In the genomic region with DNA sequence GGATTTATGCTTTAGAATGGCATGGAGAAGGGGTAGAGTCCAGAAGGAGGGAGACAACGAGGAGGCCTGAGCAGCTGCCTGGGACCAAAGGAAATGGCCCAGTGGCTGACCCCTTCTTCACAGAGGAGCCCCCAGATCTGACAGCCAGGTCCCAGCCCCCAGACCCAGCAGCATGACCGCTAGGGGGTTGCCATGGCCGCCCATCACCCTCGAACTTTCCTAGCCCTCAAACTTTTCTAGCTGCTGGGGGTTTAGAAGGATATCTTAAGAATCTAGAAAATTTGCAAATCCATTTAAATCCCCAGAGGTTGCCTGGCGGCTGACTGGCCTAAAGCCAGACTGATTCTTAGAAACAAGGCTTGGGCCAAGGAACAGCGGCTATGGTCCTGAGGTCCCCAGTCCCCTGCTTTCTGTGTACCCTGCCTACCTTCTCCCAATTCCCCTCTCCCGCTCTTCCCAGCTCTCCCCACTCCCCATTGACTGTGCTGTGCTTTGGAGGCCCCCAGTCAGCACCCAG, we compare ENCODE assay signal across 10 cellular contexts. TPM values are rescaled to one million over a fixed set of nuclear protein-coding genes. Genes with fewer than 3 reads are reported as not detected.
A peak's percentile ranks its signal among the peaks of the same experiment; 100 is the strongest.
DNase-seq lines count a peak whose midpoint lies in the region; TF ChIP-seq lines count a peak whose summit lies in the region.
"Had no signal": no experiment of that assay in that cellular context is flagged by ENCODE, and none has a peak within 500 bp of the region (broad histone marks: within the 10 kb centered on the region; RNA-seq: fewer than 3 reads in every experiment).

No MANE protein-coding gene starts in this region.

- CTCF ChIA-PET in activated CD4-positive, alpha-beta memory T cell treated with anti-CD3 and anti-CD28 coated beads, Interleukin-2, amount 10 ng/mL, durations not matched to agents 7 days and 5 days (lab: Charles Lee), result interaction anchor here (1.2 to 2.1 kb wide), 3 partner anchors 8 to 24 kb away, joined by 3 to 9 read pairs (median 5); partner anchors contain the start of gene CDX1
- CTCF ChIA-PET in activated CD4-positive, alpha-beta memory T cell treated with anti-CD3 and anti-CD28 coated beads for 36 hours (lab: Charles Lee), result interaction anchor here (1.2 kb wide), 1 partner anchor 23 kb away, joined by 3 read pairs; no protein-coding TSS in a partner anchor

- H3K27ac Mint-ChIP-seq in activated CD4-positive, alpha-beta memory T cell treated with anti-CD3 and anti-CD28 coated beads, Interleukin-2, amount 10 ng/mL, durations not matched to agents 7 days and 5 days, result no peak overlapping the region
- H3K27ac Mint-ChIP-seq in activated CD4-positive, alpha-beta memory T cell treated with anti-CD3 and anti-CD28 coated beads for 36 hours, result no peak overlapping the region

- peak overlapping the region; percentile 28 for H3K4me2 ChIP-seq in mesendoderm (ENCODE audit: low read length)

- peaks cover 33% of the 10 kb centered on the region for H3K27me3 Mint-ChIP-seq in activated CD4-positive, alpha-beta memory T cell treated with anti-CD3 and anti-CD28 coated beads, Interleukin-2, amount 10 ng/mL, durations not matched to agents 7 days and 5 days
- H3K27me3 Mint-ChIP-seq in activated CD4-positive, alpha-beta memory T cell treated with anti-CD3 and anti-CD28 coated beads for 36 hours, result peaks cover 24% of the 10 kb centered on the region

- H3K4me3 ChIP-seq in astrocyte of the spinal cord (ENCODE audit: low read depth, low read length) (peak overlapping the region; percentile 68), mesendoderm (ENCODE audit: low read length) (no peak overlapping the region), tibial artery (peak overlapping the region; percentile 71 to 73)
- H3K4me3 ChIP-seq in effector memory CD4-positive, alpha-beta T cell (ENCODE audit: insufficient read depth, low read depth, low read length, poor library complexity, severe bottlenecking), result no peak overlapping the region

- peak overlapping the region; percentile 62 for H3K4ac ChIP-seq in mesendoderm (ENCODE audit: low read depth, low read length)

- POLR2A ChIA-PET in activated CD4-positive, alpha-beta memory T cell treated with anti-CD3 and anti-CD28 coated beads, Interleukin-2, amount 10 ng/mL, durations not matched to agents 7 days and 5 days (lab: Charles Lee), result no interaction called here
- POLR2A ChIA-PET in activated CD4-positive, alpha-beta memory T cell treated with anti-CD3 and anti-CD28 coated beads for 36 hours (lab: Charles Lee), result no interaction called here

- H3K56ac ChIP-seq in mesendoderm (ENCODE audit: low read length), result peak overlapping the region; percentile 84

- no peak overlapping the region for H4K8ac ChIP-seq in mesendoderm (ENCODE audit: low read depth, low read length)

- no peaks in the 10 kb centered on the region for H3K9me3 ChIP-seq in tibial artery
- H3K9me3 ChIP-seq in effector memory CD4-positive, alpha-beta T cell (ENCODE audit: control insufficient read depth, low read length), result no peaks in the 10 kb centered on the region
- H3K9me3 ChIP-seq: pancreas had no signal

- no peak overlapping the region for H2BK15ac ChIP-seq in mesendoderm (replicated peaks; ENCODE audit: low read depth)

- H3K27me3 ChIP-seq in mesendoderm (ENCODE audit: insufficient read depth, low read length, poor library complexity) (no peaks in the 10 kb centered on the region), tibial artery (no peaks in the 10 kb centered on the region)
- peaks cover 4% of the 10 kb centered on the region for H3K27me3 ChIP-seq in effector memory CD4-positive, alpha-beta T cell (replicated peaks; ENCODE audit: control insufficient read depth, insufficient read depth, low read length, poor library complexity, severe bottlenecking)
- H3K27me3 ChIP-seq: pancreas had no signal

- H3K9me3 Mint-ChIP-seq in activated CD4-positive, alpha-beta memory T cell treated with anti-CD3 and anti-CD28 coated beads, Interleukin-2, amount 10 ng/mL, durations not matched to agents 7 days and 5 days, result no peaks in the 10 kb centered on the region
- H3K9me3 Mint-ChIP-seq in activated CD4-positive, alpha-beta memory T cell treated with anti-CD3 and anti-CD28 coated beads for 36 hours, result no peaks in the 10 kb centered on the region

- H3K27ac ChIP-seq in mesendoderm (ENCODE audit: low read depth, low read length) (peak overlapping the region; percentile 76), tibial artery (peak overlapping the region; percentile 89 to 98)
- H3K27ac ChIP-seq in effector memory CD4-positive, alpha-beta T cell (ENCODE audit: insufficient read depth, low read length, poor library complexity, severe bottlenecking), result no peak overlapping the region
- H3K27ac ChIP-seq: C4-2B had no signal

- peak; percentile 25 for TF ChIP-seq CTCF in astrocyte of the spinal cord (IDR thresholded peaks at IDR 0.05; ENCODE audit: low read depth, low read length)
- TF ChIP-seq CTCF in tibial artery (IDR thresholded peaks at IDR 0.05), result no peak

- WGBS in mesendoderm (ENCODE audit: extremely low coverage, insufficient coverage, low lambda C conversion rate), result no CpG with 5 or more reads among the region's 7 CpGs

- peak overlapping the region; percentile 48 for H2BK120ac ChIP-seq in mesendoderm (ENCODE audit: low read depth, low read length)

- peaks cover 41% of the 10 kb centered on the region for H3K4me1 Mint-ChIP-seq in activated CD4-positive, alpha-beta memory T cell treated with anti-CD3 and anti-CD28 coated beads, Interleukin-2, amount 10 ng/mL, durations not matched to agents 7 days and 5 days
- H3K4me1 Mint-ChIP-seq in activated CD4-positive, alpha-beta memory T cell treated with anti-CD3 and anti-CD28 coated beads for 36 hours (ENCODE audit: low read depth), result peaks cover 7% of the 10 kb centered on the region

- no peak overlapping the region for H3K23ac ChIP-seq in mesendoderm (ENCODE audit: low read length)

- peak overlapping the region; percentile 73 for H3K4me3 Mint-ChIP-seq in activated CD4-positive, alpha-beta memory T cell treated with anti-CD3 and anti-CD28 coated beads, Interleukin-2, amount 10 ng/mL, durations not matched to agents 7 days and 5 days
- H3K4me3 Mint-ChIP-seq in activated CD4-positive, alpha-beta memory T cell treated with anti-CD3 and anti-CD28 coated beads for 36 hours, result no peak overlapping the region

- peak overlapping the region; percentile 59 for H3K9ac ChIP-seq in mesendoderm (ENCODE audit: low read length)

- DNase-seq in activated CD4-positive, alpha-beta memory T cell treated with anti-CD3 and anti-CD28 coated beads, Interleukin-2, amount 10 ng/mL, durations not matched to agents 7 days and 5 days, result no peak
- no peak for DNase-seq in activated CD4-positive, alpha-beta memory T cell treated with anti-CD3 and anti-CD28 coated beads for 36 hours
- DNase-seq in astrocyte of the spinal cord (ENCODE audit: low read depth, low spot score), result no peak
- peak; percentile 79 for DNase-seq in mesendoderm
- no peak for DNase-seq in tibial artery
- DNase-seq in effector memory CD4-positive, alpha-beta T cell, result no peak
- DNase-seq in AG20443 (ENCODE audit: low spot score), result no peak
- DNase-seq in NCI-H2107 treated with DMSO at 0.1 percent for 48 hours (lab: John Stamatoyannopoulos, UW; ENCODE audit: unreplicated experiment), result no peak
- DNase-seq: pancreas had no signal

- peak overlapping the region; percentile 95 for H3K18ac ChIP-seq in mesendoderm (ENCODE audit: low read length)

- peak overlapping the region; percentile 57 for H2AK5ac ChIP-seq in mesendoderm (ENCODE audit: low read length)

- peak overlapping the region; percentile 87 for H2BK5ac ChIP-seq in mesendoderm (ENCODE audit: low read length)

- H3K79me2 ChIP-seq in mesendoderm (ENCODE audit: control insufficient read depth, insufficient read depth, low read length), result no peaks in the 10 kb centered on the region

- no peaks in the 10 kb centered on the region for H3K36me3 ChIP-seq in mesendoderm (ENCODE audit: control insufficient read depth, insufficient read depth, low read length)
- peaks cover 17 to 33% (median 29%) of the 10 kb centered on the region in 3 donors for H3K36me3 ChIP-seq in tibial artery
- H3K36me3 ChIP-seq in effector memory CD4-positive, alpha-beta T cell (ENCODE audit: control insufficient read depth, insufficient read depth, low read length), result no peaks in the 10 kb centered on the region
- H3K36me3 ChIP-seq: pancreas had no signal

- intact Hi-C loops in activated CD4-positive, alpha-beta memory T cell treated with anti-CD3 and anti-CD28 coated beads for 36 hours (cut with micrococcal nuclease), result no loop called here
- intact Hi-C loops in tibial artery (cut with DNase I; ENCODE audit: low total_unique reads), result no loop called here

- peaks cover 4% of the 10 kb centered on the region for H3K36me3 Mint-ChIP-seq in activated CD4-positive, alpha-beta memory T cell treated with anti-CD3 and anti-CD28 coated beads, Interleukin-2, amount 10 ng/mL, durations not matched to agents 7 days and 5 days (ENCODE audit: low read depth)
- H3K36me3 Mint-ChIP-seq in activated CD4-positive, alpha-beta memory T cell treated with anti-CD3 and anti-CD28 coated beads for 36 hours, result no peaks in the 10 kb centered on the region

- no peaks in the 10 kb centered on the region for H3K79me1 ChIP-seq in mesendoderm (ENCODE audit: low read length)

- H3K4me1 ChIP-seq in mesendoderm (ENCODE audit: control insufficient read depth, low read depth, low read length) (peaks cover 9% of the 10 kb centered on the region), tibial artery (peaks cover 0 to 81% (median 65%) of the 10 kb centered on the region in 4 donors)
- H3K4me1 ChIP-seq in effector memory CD4-positive, alpha-beta T cell (ENCODE audit: control insufficient read depth, insufficient read depth, low read length, poor library complexity, severe bottlenecking), result no peaks in the 10 kb centered on the region
- H3K4me1 ChIP-seq: pancreas had no signal

- in situ Hi-C loops in astrocyte of the spinal cord (cut with HindIII; ENCODE audit: low sequenced_read_pairs), result no loop called here

- no peak overlapping the region for H4K5ac ChIP-seq in mesendoderm (ENCODE audit: low read length)

RNA-seq across cellular contexts. Expression of gene PDGFRB, which starts 1.0 kb away (rescaled TPM):
- total RNA-seq in activated CD4-positive, alpha-beta memory T cell treated with anti-CD3 and anti-CD28 coated beads, Interleukin-2, amount 10 ng/mL, durations not matched to agents 7 days and 5 days, result 1 to 10 TPM; 7.2 to 9.0 TPM
- total RNA-seq in activated CD4-positive, alpha-beta memory T cell treated with anti-CD3 and anti-CD28 coated beads for 36 hours, result under 1 TPM; 0.21 to 0.34 TPM
- polyA plus RNA-seq in mesendoderm (2013, experiment 1 of 2), result 15.5 TPM
- 14.7 TPM for polyA plus RNA-seq in mesendoderm (2013, experiment 2 of 2)

RNA-seq across cellular contexts. Expression of gene CDX1, which starts 11.9 kb away (rescaled TPM):
- total RNA-seq in activated CD4-positive, alpha-beta memory T cell treated with anti-CD3 and anti-CD28 coated beads, Interleukin-2, amount 10 ng/mL, durations not matched to agents 7 days and 5 days, result not detected
- total RNA-seq in activated CD4-positive, alpha-beta memory T cell treated with anti-CD3 and anti-CD28 coated beads for 36 hours, result not detected
- 4.8 TPM for polyA plus RNA-seq in mesendoderm (2013, experiment 1 of 2)
- polyA plus RNA-seq in mesendoderm (2013, experiment 2 of 2), result 4.8 TPM

RNA-seq across cellular contexts. Expression of gene SLC6A7, which starts 35.2 kb away (rescaled TPM):
- not detected for total RNA-seq in activated CD4-positive, alpha-beta memory T cell treated with anti-CD3 and anti-CD28 coated beads, Interleukin-2, amount 10 ng/mL, durations not matched to agents 7 days and 5 days
- total RNA-seq in activated CD4-positive, alpha-beta memory T cell treated with anti-CD3 and anti-CD28 coated beads for 36 hours, result not detected
- 0.01 TPM for polyA plus RNA-seq in mesendoderm (2013, experiment 1 of 2)
- polyA plus RNA-seq in mesendoderm (2013, experiment 2 of 2), result 0.04 TPM
- total RNA-seq: pancreas had no signal
- polyA plus RNA-seq: pancreas had no signal

Comparison
In these comparisons a context has a peak if more than half of its experiments do, and no peak if none do; other contexts are left out.
1. RNA of gene PDGFRB, which starts 1.0 kb away (total RNA-seq): 7.2 to 9.0 TPM in activated CD4-positive, alpha-beta memory T cell treated with anti-CD3 and anti-CD28 coated beads, Interleukin-2, amount 10 ng/mL, durations not matched to agents 7 days and 5 days; 0.21 to 0.34 TPM in activated CD4-positive, alpha-beta memory T cell treated with anti-CD3 and anti-CD28 coated beads for 36 hours; every median in the first group is over 4 times any median in the second.
2. H3K4me3 ChIP-seq: peak in astrocyte of the spinal cord (single experiment) and tibial artery (2 of 2); none in mesendoderm (single experiment) and effector memory CD4-positive, alpha-beta T cell (single experiment).